Comparison of ENCODE assay signal across 7 cellular contexts in genomic region chr19:4768934-4769777, GRCh38. TPM values are rescaled to one million over a fixed set of nuclear protein-coding genes. Genes with fewer than 3 reads are reported as not detected.
A peak's percentile ranks its signal among the peaks of the same experiment; 100 is the strongest.
DNase-seq lines count a peak whose midpoint lies in the region; ATAC-seq and TF ChIP-seq lines count a peak whose summit lies in the region.

No MANE protein-coding gene starts in this region.

- H3K4me3 ChIP-seq in choroid plexus epithelial cell (ENCODE audit: low read depth, low read length): no peak overlapping the region

- no peak for TF ChIP-seq CTCF in choroid plexus epithelial cell (conservative IDR thresholded peaks at IDR 0.05; ENCODE audit: low read depth, low read length)

- DNase-seq in H4 (ENCODE audit: low spot score) (peak; percentile 72), NCI-H2196 treated with DMSO at 0.1 percent for 48 hours (lab: John Stamatoyannopoulos, UW; ENCODE audit: unreplicated experiment) (peak; percentile 82), choroid plexus epithelial cell (ENCODE audit: low read depth) (peak; percentile 92), left colon (peak; percentile 70 to 86)
- peak; percentile 88 for DNase-seq in activated CD4-positive, alpha-beta T cell treated with anti-CD3 and anti-CD28 coated beads for 48 hours
- DNase-seq in stimulated activated CD4-positive, alpha-beta T cell treated with anti-CD3 and anti-CD28 coated beads, Interleukin-2, amount 100 ng/mL, for 4 hours (ENCODE audit: low read depth): peak; percentile 53

- ATAC-seq in left colon (peak; percentile 81), HG02973 (IDR thresholded peaks at IDR 0.05; ENCODE audit: unreplicated experiment) (no peak)

- intact Hi-C loops in left colon (cut with DNase I, micrococcal nuclease): no loop called here

RNA-seq across cellular contexts. Expression of gene FEM1A, which starts 22.4 kb away (rescaled TPM):
- 6.0 and 6.1 TPM in 2 replicates for total RNA-seq in H4 (2014; rRNA removed; shearing (Covaris generic))
- total RNA-seq in left colon: 10 to 100 TPM; 10.9 to 11.2 TPM

RNA-seq across cellular contexts. Expression of gene DPP9, which starts 45.5 kb away (rescaled TPM):
- 27.7 and 47.5 TPM in 2 replicates for total RNA-seq in H4 (2014; rRNA removed; shearing (Covaris generic))
- total RNA-seq in left colon: 10 to 100 TPM; 59.9 to 72.8 TPM
